In the genomic region with DNA sequence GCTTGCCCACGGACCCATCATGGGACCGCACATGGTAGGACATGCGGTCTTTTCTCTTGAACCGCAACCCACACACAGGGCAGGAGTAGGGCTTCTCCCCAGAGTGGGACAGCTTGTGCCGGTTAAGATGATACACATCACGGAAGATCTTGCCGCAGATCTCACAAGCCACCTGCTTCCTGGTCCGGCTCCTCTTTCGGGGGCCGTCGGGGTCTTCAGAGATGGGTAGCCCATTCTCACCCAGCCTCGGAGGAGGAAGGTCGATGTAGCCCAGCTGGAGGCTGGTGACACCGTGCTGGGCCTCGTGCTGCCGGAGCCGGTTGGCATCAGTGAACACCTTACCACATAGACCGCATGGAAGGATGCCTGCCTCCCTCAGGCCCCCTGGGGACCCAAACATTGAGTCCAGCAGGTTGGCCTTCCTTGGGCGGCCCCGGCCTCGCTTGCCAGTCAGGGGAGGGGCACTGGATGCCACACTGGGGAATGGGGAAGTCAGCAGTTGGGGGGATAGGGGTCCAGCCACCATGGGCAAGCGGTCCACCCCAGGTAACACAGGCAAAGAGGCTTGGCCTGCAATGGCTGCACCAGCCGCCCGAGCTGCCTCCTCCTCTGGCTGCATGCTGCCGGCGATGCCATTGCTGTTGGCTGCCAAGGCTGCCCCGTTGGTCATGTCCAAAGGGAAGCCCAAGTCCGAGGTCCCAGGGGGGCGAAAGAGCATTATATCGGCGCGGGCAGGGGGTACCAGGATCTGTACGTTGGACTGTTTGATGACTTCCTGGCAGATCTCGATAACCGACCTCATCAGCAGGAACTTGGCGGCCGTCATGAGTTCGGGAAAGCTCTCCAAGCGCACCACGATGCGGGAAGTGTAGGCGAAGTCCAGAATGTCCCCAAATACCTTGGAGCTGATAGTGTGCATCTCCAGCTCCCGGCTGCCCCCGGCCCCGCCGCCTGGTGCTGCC, we compare ENCODE assay signal across 1 cellular context.
TF ChIP-seq lines count a peak whose summit lies in the region.

No MANE protein-coding gene starts in this region.

TF ChIP-seq in GM12878, 131 proteins besides CTCF, POLR2A, EP300 and RAD21 (continued from another document and continues in another):
- TF ChIP-seq JUNB (IDR thresholded peaks at IDR 0.05) = no peak
- TF ChIP-seq BMI1 (IDR thresholded peaks at IDR 0.05; ENCODE audit: borderline replicate concordance) = no peak
- TF ChIP-seq, protein P1, sequence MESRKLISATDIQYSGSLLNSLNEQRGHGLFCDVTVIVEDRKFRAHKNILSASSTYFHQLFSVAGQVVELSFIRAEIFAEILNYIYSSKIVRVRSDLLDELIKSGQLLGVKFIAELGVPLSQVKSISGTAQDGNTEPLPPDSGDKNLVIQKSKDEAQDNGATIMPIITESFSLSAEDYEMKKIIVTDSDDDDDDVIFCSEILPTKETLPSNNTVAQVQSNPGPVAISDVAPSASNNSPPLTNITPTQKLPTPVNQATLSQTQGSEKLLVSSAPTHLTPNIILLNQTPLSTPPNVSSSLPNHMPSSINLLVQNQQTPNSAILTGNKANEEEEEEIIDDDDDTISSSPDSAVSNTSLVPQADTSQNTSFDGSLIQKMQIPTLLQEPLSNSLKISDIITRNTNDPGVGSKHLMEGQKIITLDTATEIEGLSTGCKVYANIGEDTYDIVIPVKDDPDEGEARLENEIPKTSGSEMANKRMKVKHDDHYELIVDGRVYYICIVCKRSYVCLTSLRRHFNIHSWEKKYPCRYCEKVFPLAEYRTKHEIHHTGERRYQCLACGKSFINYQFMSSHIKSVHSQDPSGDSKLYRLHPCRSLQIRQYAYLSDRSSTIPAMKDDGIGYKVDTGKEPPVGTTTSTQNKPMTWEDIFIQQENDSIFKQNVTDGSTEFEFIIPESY (IDR thresholded peaks at IDR 0.05) = no peak
- no peak for TF ChIP-seq SMC3 (IDR thresholded peaks at IDR 0.05; ENCODE audit: borderline replicate concordance, low read length)
- TF ChIP-seq CREB1 (IDR thresholded peaks at IDR 0.05; ENCODE audit: low read depth) = no peak
- TF ChIP-seq, protein P2, sequence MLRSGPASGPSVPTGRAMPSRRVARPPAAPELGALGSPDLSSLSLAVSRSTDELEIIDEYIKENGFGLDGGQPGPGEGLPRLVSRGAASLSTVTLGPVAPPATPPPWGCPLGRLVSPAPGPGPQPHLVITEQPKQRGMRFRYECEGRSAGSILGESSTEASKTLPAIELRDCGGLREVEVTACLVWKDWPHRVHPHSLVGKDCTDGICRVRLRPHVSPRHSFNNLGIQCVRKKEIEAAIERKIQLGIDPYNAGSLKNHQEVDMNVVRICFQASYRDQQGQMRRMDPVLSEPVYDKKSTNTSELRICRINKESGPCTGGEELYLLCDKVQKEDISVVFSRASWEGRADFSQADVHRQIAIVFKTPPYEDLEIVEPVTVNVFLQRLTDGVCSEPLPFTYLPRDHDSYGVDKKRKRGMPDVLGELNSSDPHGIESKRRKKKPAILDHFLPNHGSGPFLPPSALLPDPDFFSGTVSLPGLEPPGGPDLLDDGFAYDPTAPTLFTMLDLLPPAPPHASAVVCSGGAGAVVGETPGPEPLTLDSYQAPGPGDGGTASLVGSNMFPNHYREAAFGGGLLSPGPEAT (IDR thresholded peaks at IDR 0.05; ENCODE audit: low read depth) = no peak
- no peak for TF ChIP-seq YBX1 (IDR thresholded peaks at IDR 0.05)
- no peak for TF ChIP-seq CEBPB (IDR thresholded peaks at IDR 0.05; ENCODE audit: borderline replicate concordance in 1 of 2, low read depth in 2 of 2, low read length in 2 of 2)
- TF ChIP-seq ZNF207 (IDR thresholded peaks at IDR 0.05; ENCODE audit: borderline replicate concordance) = no peak
- no peak for TF ChIP-seq RFX5 (IDR thresholded peaks at IDR 0.05; ENCODE audit: low read depth, low read length)
- TF ChIP-seq FOXK2 (IDR thresholded peaks at IDR 0.05) = no peak
- TF ChIP-seq STAT3 (IDR thresholded peaks at IDR 0.05; ENCODE audit: low read depth, low read length) = no peak
- TF ChIP-seq SIN3A (IDR thresholded peaks at IDR 0.05; ENCODE audit: low read depth, low read length) = peak; percentile 40; the same call in 1 of the 2 replicates
- TF ChIP-seq RUNX3 (IDR thresholded peaks at IDR 0.05; ENCODE audit: low read length) = peak; percentile 74
- TF ChIP-seq POLR2AphosphoS5 (IDR thresholded peaks at IDR 0.05; ENCODE audit: low read length) = peak; percentile 16; the same call in 1 of the 2 replicates
- no peak for TF ChIP-seq TARDBP (IDR thresholded peaks at IDR 0.05; ENCODE audit: borderline replicate concordance)
- TF ChIP-seq, protein P3, sequence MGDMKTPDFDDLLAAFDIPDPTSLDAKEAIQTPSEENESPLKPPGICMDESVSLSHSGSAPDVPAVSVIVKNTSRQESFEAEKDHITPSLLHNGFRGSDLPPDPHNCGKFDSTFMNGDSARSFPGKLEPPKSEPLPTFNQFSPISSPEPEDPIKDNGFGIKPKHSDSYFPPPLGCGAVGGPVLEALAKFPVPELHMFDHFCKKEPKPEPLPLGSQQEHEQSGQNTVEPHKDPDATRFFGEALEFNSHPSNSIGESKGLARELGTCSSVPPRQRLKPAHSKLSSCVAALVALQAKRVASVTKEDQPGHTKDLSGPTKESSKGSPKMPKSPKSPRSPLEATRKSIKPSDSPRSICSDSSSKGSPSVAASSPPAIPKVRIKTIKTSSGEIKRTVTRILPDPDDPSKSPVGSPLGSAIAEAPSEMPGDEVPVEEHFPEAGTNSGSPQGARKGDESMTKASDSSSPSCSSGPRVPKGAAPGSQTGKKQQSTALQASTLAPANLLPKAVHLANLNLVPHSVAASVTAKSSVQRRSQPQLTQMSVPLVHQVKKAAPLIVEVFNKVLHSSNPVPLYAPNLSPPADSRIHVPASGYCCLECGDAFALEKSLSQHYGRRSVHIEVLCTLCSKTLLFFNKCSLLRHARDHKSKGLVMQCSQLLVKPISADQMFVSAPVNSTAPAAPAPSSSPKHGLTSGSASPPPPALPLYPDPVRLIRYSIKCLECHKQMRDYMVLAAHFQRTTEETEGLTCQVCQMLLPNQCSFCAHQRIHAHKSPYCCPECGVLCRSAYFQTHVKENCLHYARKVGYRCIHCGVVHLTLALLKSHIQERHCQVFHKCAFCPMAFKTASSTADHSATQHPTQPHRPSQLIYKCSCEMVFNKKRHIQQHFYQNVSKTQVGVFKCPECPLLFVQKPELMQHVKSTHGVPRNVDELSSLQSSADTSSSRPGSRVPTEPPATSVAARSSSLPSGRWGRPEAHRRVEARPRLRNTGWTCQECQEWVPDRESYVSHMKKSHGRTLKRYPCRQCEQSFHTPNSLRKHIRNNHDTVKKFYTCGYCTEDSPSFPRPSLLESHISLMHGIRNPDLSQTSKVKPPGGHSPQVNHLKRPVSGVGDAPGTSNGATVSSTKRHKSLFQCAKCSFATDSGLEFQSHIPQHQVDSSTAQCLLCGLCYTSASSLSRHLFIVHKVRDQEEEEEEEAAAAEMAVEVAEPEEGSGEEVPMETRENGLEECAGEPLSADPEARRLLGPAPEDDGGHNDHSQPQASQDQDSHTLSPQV (IDR thresholded peaks at IDR 0.05) = no peak
- TF ChIP-seq, protein P4, sequence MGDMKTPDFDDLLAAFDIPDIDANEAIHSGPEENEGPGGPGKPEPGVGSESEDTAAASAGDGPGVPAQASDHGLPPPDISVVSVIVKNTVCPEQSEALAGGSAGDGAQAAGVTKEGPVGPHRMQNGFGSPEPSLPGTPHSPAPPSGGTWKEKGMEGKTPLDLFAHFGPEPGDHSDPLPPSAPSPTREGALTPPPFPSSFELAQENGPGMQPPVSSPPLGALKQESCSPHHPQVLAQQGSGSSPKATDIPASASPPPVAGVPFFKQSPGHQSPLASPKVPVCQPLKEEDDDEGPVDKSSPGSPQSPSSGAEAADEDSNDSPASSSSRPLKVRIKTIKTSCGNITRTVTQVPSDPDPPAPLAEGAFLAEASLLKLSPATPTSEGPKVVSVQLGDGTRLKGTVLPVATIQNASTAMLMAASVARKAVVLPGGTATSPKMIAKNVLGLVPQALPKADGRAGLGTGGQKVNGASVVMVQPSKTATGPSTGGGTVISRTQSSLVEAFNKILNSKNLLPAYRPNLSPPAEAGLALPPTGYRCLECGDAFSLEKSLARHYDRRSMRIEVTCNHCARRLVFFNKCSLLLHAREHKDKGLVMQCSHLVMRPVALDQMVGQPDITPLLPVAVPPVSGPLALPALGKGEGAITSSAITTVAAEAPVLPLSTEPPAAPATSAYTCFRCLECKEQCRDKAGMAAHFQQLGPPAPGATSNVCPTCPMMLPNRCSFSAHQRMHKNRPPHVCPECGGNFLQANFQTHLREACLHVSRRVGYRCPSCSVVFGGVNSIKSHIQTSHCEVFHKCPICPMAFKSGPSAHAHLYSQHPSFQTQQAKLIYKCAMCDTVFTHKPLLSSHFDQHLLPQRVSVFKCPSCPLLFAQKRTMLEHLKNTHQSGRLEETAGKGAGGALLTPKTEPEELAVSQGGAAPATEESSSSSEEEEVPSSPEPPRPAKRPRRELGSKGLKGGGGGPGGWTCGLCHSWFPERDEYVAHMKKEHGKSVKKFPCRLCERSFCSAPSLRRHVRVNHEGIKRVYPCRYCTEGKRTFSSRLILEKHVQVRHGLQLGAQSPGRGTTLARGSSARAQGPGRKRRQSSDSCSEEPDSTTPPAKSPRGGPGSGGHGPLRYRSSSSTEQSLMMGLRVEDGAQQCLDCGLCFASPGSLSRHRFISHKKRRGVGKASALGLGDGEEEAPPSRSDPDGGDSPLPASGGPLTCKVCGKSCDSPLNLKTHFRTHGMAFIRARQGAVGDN (IDR thresholded peaks at IDR 0.05) = no peak
- TF ChIP-seq NR2C2 (IDR thresholded peaks at IDR 0.05; ENCODE audit: borderline replicate concordance, control insufficient read depth, insufficient read length, low read depth) = no peak
- TF ChIP-seq, protein P5, sequence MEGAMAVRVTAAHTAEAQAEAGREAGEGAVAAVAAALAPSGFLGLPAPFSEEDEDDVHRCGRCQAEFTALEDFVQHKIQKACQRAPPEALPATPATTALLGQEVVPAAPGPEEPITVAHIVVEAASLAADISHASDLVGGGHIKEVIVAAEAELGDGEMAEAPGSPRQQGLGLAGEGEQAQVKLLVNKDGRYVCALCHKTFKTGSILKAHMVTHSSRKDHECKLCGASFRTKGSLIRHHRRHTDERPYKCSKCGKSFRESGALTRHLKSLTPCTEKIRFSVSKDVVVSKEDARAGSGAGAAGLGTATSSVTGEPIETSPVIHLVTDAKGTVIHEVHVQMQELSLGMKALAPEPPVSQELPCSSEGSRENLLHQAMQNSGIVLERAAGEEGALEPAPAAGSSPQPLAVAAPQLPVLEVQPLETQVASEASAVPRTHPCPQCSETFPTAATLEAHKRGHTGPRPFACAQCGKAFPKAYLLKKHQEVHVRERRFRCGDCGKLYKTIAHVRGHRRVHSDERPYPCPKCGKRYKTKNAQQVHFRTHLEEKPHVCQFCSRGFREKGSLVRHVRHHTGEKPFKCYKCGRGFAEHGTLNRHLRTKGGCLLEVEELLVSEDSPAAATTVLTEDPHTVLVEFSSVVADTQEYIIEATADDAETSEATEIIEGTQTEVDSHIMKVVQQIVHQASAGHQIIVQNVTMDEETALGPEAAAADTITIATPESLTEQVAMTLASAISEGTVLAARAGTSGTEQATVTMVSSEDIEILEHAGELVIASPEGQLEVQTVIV (IDR thresholded peaks at IDR 0.05; ENCODE audit: borderline replicate concordance, partially characterized antibody) = no peak
- no peak for TF ChIP-seq NFXL1 (IDR thresholded peaks at IDR 0.05; ENCODE audit: borderline replicate concordance)
- TF ChIP-seq KLF5 (IDR thresholded peaks at IDR 0.05; ENCODE audit: partially characterized antibody) = no peak
- TF ChIP-seq CHD1 (IDR thresholded peaks at IDR 0.05; ENCODE audit: low read depth, low read length) = no peak
- TF ChIP-seq HDAC6 (IDR thresholded peaks at IDR 0.05; ENCODE audit: unreplicated experiment) = no peak
- no peak for TF ChIP-seq SREBF2 (IDR thresholded peaks at IDR 0.05; ENCODE audit: low read length)
- TF ChIP-seq TBL1XR1 (IDR thresholded peaks at IDR 0.05; ENCODE audit: low read depth, low read length) = no peak
- no peak for TF ChIP-seq RELA (IDR thresholded peaks at IDR 0.05; ENCODE audit: borderline replicate concordance, partially characterized antibody)
- TF ChIP-seq MEF2B (IDR thresholded peaks at IDR 0.05; ENCODE audit: partially characterized antibody, poor library complexity, severe bottlenecking) = peak; percentile 27
- no peak for TF ChIP-seq SUPT20H (IDR thresholded peaks at IDR 0.05; ENCODE audit: borderline replicate concordance, control insufficient read depth, low read depth, low read length)
- no peak for TF ChIP-seq BHLHE40 (IDR thresholded peaks at IDR 0.05; ENCODE audit: borderline replicate concordance in 1 of 2, low read depth in 2 of 2, low read length in 1 of 2)
- no peak for TF ChIP-seq IKZF2 (IDR thresholded peaks at IDR 0.05)
- TF ChIP-seq, protein P6, sequence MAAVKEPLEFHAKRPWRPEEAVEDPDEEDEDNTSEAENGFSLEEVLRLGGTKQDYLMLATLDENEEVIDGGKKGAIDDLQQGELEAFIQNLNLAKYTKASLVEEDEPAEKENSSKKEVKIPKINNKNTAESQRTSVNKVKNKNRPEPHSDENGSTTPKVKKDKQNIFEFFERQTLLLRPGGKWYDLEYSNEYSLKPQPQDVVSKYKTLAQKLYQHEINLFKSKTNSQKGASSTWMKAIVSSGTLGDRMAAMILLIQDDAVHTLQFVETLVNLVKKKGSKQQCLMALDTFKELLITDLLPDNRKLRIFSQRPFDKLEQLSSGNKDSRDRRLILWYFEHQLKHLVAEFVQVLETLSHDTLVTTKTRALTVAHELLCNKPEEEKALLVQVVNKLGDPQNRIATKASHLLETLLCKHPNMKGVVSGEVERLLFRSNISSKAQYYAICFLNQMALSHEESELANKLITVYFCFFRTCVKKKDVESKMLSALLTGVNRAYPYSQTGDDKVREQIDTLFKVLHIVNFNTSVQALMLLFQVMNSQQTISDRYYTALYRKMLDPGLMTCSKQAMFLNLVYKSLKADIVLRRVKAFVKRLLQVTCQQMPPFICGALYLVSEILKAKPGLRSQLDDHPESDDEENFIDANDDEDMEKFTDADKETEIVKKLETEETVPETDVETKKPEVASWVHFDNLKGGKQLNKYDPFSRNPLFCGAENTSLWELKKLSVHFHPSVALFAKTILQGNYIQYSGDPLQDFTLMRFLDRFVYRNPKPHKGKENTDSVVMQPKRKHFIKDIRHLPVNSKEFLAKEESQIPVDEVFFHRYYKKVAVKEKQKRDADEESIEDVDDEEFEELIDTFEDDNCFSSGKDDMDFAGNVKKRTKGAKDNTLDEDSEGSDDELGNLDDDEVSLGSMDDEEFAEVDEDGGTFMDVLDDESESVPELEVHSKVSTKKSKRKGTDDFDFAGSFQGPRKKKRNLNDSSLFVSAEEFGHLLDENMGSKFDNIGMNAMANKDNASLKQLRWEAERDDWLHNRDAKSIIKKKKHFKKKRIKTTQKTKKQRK (IDR thresholded peaks at IDR 0.05; ENCODE audit: low read depth, low read length) = no peak
- no peak for TF ChIP-seq RAD51 (IDR thresholded peaks at IDR 0.05)
- TF ChIP-seq ATF7 (IDR thresholded peaks at IDR 0.05; ENCODE audit: low read depth) = no peak
- TF ChIP-seq, protein P7, sequence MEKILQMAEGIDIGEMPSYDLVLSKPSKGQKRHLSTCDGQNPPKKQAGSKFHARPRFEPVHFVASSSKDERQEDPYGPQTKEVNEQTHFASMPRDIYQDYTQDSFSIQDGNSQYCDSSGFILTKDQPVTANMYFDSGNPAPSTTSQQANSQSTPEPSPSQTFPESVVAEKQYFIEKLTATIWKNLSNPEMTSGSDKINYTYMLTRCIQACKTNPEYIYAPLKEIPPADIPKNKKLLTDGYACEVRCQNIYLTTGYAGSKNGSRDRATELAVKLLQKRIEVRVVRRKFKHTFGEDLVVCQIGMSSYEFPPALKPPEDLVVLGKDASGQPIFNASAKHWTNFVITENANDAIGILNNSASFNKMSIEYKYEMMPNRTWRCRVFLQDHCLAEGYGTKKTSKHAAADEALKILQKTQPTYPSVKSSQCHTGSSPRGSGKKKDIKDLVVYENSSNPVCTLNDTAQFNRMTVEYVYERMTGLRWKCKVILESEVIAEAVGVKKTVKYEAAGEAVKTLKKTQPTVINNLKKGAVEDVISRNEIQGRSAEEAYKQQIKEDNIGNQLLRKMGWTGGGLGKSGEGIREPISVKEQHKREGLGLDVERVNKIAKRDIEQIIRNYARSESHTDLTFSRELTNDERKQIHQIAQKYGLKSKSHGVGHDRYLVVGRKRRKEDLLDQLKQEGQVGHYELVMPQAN (conservative IDR thresholded peaks at IDR 0.05) = no peak
